Comparison of ENCODE assay signal across 8 cellular contexts in the genomic region with DNA sequence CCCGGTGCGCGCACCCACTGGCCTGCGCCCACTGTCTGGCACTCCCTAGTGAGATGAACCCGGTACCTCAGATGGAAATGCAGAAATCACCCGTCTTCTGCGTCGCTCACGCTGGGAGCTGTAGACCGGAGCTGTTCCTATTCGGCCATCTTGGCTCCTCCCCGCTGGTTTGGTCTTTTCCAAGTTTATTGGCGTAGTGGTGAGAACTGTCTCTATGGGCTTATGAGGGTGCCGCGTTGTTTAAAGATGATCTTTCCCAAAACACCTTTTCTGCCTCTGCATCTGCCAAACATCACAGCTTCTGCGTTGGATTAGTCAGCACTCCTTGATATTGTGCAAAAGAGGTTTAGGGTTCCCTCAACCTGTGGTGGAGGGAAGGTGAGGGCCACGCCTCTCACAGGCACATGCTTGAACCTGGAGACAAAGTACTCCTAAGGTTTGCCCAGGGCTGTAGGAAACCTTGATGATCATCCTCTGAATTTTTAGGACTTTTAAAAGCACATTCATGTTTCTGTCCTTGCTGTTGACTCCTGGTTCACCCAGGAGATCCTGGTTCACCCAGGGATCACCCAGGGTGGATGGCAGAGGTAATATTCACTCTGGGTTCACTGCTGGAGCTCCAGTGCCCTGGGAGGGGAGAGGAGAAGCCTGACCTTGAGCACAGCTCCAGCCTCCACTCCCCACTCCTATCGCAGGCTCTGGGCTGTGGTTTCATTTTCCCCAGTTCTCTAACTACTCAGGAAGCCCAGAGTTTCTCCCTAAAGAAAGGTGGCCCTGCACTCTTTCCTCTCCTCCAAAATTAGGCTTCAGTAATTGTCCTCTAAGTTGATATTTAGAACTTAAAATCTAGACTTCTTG. TPM values are rescaled to one million over a fixed set of nuclear protein-coding genes. Genes with fewer than 3 reads are reported as not detected.
"Had no signal": no experiment of that assay in that cellular context is flagged by ENCODE, and none has a peak within 500 bp of the region (broad histone marks: within the 10 kb centered on the region; RNA-seq: fewer than 3 reads in every experiment).

No MANE protein-coding gene starts in this region.

RNA-seq across cellular contexts. Expression of gene CIDEA, which starts 45.6 kb away (rescaled TPM):
- total RNA-seq: activated CD4-positive, alpha-beta memory T cell treated with anti-CD3 and anti-CD28 coated beads, Interleukin-2, amount 10 ng/mL, durations not matched to agents 7 days and 5 days; activated CD4-positive, alpha-beta T cell treated with anti-CD3 and anti-CD28 coated beads for 36 hours; activated CD8-positive, alpha-beta memory T cell treated with anti-CD3 and anti-CD28 coated beads for 36 hours; activated naive CD4-positive, alpha-beta T cell treated with anti-CD3 and anti-CD28 coated beads for 36 hours; activated T-helper 17 cell treated with anti-CD3 and anti-CD28 coated beads, Interleukin-2, amount 50 U/mL, for 72 hours; cardiac muscle cell; PC-3; T-cell had no signal
- polyA plus RNA-seq: cardiac muscle cell had no signal
